In genomic region chr3:138383715-138384114, GRCh38 we compare ENCODE assay signal across 29 cellular contexts. TPM values are rescaled to one million over a fixed set of nuclear protein-coding genes. Genes with fewer than 3 reads are reported as not detected.
DNase-seq lines count a peak whose midpoint lies in the region; ATAC-seq, FAIRE-seq and TF ChIP-seq lines count a peak whose summit lies in the region.
"Had no signal": no experiment of that assay in that cellular context is flagged by ENCODE, and none has a peak within 500 bp of the region (broad histone marks: within the 10 kb centered on the region; RNA-seq: fewer than 3 reads in every experiment).

No MANE protein-coding gene starts in this region.

- no peak overlapping the region for H3K4me3 Mint-ChIP-seq in nephron progenitor cell
- H3K4me3 Mint-ChIP-seq: activated B cell treated with CpG ODN at 0.5 μM for 24 hours; activated CD4-positive, alpha-beta T cell treated with anti-CD3 and anti-CD28 coated beads, Interleukin-2, amount 10 ng/mL, durations not matched to agents 7 days and 5 days; CD4-positive, alpha-beta T cell; mesothelial cell of epicardium; naive B cell had no signal

- no peak overlapping the region for H3K4me3 ChIP-seq in left ventricle myocardium inferior
- no peak overlapping the region for H3K4me3 ChIP-seq in bronchial epithelial cell (ENCODE audit: low read depth, low read length)
- H3K4me3 ChIP-seq: body of pancreas had no signal

- DNase-seq in left ventricle myocardium inferior (no peak), Right ventricle myocardium inferior (ENCODE audit: missing footprints) (no peak), bronchial epithelial cell (ENCODE audit: low read depth) (no peak), nephron progenitor cell (no peak), NCI-H2107 treated with DMSO at 0.1 percent for 48 hours (lab: John Stamatoyannopoulos, UW; ENCODE audit: unreplicated experiment) (no peak)
- DNase-seq: activated B cell treated with CpG ODN at 0.5 μM for 24 hours; activated CD4-positive, alpha-beta T cell treated with anti-CD3 and anti-CD28 coated beads, Interleukin-2, amount 10 ng/mL, durations not matched to agents 7 days and 5 days; activated effector memory CD4-positive, alpha-beta T cell treated with anti-CD3 and anti-CD28 coated beads, Interleukin-2, amount 50 U/mL, for 16 hours; activated T-cell treated with anti-CD3 and anti-CD28 coated beads, Interleukin-2, amount 50 U/mL, for 1 hour; body of pancreas; CD4-positive, alpha-beta T cell; DND-41; effector CD4-positive, alpha-beta T cell; naive B cell; NCI-H1048; NCI-H1694; NCI-H446 treated with DMSO at 0.1 percent for 48 hours; RPMI8226; stimulated activated CD4-positive, alpha-beta T cell treated with anti-CD3 and anti-CD28 coated beads, Interleukin-4, amount 100 ng/mL, for 24 hours had no signal

- ATAC-seq in Right ventricle myocardium inferior: no peak
- no peak for ATAC-seq in GM19324 (IDR thresholded peaks at IDR 0.05; ENCODE audit: low FRiP score, unreplicated experiment)
- no peak for ATAC-seq in SK-N-SH treated with all-trans-retinoic acid at 6 μM for 48 hours
- ATAC-seq: body of pancreas, sciatic nerve had no signal

- peaks cover 5% of the 10 kb centered on the region for H3K27me3 Mint-ChIP-seq in nephron progenitor cell (ENCODE audit: low read depth, poor library complexity)
- H3K27me3 Mint-ChIP-seq: progenitor cell of endocrine pancreas had no signal

- H3K36me3 Mint-ChIP-seq in nephron progenitor cell (ENCODE audit: low read depth): peaks cover 59% of the 10 kb centered on the region
- H3K36me3 Mint-ChIP-seq: IgD-negative memory B cell had no signal

- H3K4me1 ChIP-seq in left ventricle myocardium inferior: peaks cover 97% of the 10 kb centered on the region

- no peaks in the 10 kb centered on the region for H3K9me3 ChIP-seq in left ventricle myocardium inferior (replicated peaks)
- H3K9me3 ChIP-seq: body of pancreas had no signal

- H3K4me1 Mint-ChIP-seq in nephron progenitor cell: peaks cover 18% of the 10 kb centered on the region
- H3K4me1 Mint-ChIP-seq: activated B cell treated with CpG ODN at 0.5 μM for 24 hours; activated CD4-positive, alpha-beta T cell treated with anti-CD3 and anti-CD28 coated beads, Interleukin-2, amount 10 ng/mL, durations not matched to agents 7 days and 5 days; naive B cell had no signal

- H3K9me3 Mint-ChIP-seq in nephron progenitor cell: peaks cover 21% of the 10 kb centered on the region
- H3K9me3 Mint-ChIP-seq: activated B cell treated with CpG ODN at 0.5 μM for 24 hours; activated CD4-positive, alpha-beta T cell treated with anti-CD3 and anti-CD28 coated beads, Interleukin-2, amount 10 ng/mL, durations not matched to agents 7 days and 5 days; CD4-positive, alpha-beta T cell had no signal

- peak overlapping the region; percentile 20 for H3K27ac Mint-ChIP-seq in nephron progenitor cell
- H3K27ac Mint-ChIP-seq: activated B cell treated with CpG ODN at 0.5 μM for 24 hours; activated CD4-positive, alpha-beta T cell treated with anti-CD3 and anti-CD28 coated beads, Interleukin-2, amount 10 ng/mL, durations not matched to agents 7 days and 5 days; CD4-positive, alpha-beta T cell; IgD-negative memory B cell; mesothelial cell of epicardium; progenitor cell of endocrine pancreas had no signal

- peak; percentile 77 for FAIRE-seq in bronchial epithelial cell (lab: Jason Lieb, UNC)
- FAIRE-seq: D721Med, islet of Langerhans had no signal

- no peaks in the 10 kb centered on the region for H3K27me3 ChIP-seq in left ventricle myocardium inferior (ENCODE audit: low read depth)
- H3K27me3 ChIP-seq in bronchial epithelial cell (ENCODE audit: control insufficient read depth, insufficient read depth, low read length): no peaks in the 10 kb centered on the region
- H3K27me3 ChIP-seq: body of pancreas had no signal

- H3K27ac ChIP-seq in left ventricle myocardium inferior (replicated peaks): peak overlapping the region; percentile 92
- H3K27ac ChIP-seq: body of pancreas had no signal

- no peak for TF ChIP-seq CTCF in left ventricle myocardium inferior (IDR thresholded peaks at IDR 0.05; ENCODE audit: borderline replicate concordance)
- no peak for TF ChIP-seq CTCF in bronchial epithelial cell (IDR thresholded peaks at IDR 0.05; ENCODE audit: insufficient read depth, low read length, severe bottlenecking)
- TF ChIP-seq CTCF in nephron progenitor cell (IDR thresholded peaks at IDR 0.05): no peak

- intact Hi-C loops in left ventricle myocardium inferior (cut with micrococcal nuclease) (no loop called here), Right ventricle myocardium inferior (cut with DNase I) (loop anchor here (5.0 kb wide), 1 partner anchor 36 kb away; the partner anchor contains the start of gene MRAS)

- H3K36me3 ChIP-seq in left ventricle myocardium inferior (peaks cover 19% of the 10 kb centered on the region), bronchial epithelial cell (ENCODE audit: control insufficient read depth, insufficient read depth, low read length) (no peaks in the 10 kb centered on the region)

TF ChIP-seq in SK-N-SH treated with all-trans-retinoic acid at 6 μM for 48 hours, 23 proteins besides CTCF, POLR2A, EP300 and RAD21:
- TF ChIP-seq ISL1 (CRISPR knock-in tag; IDR thresholded peaks at IDR 0.05): no peak
- TF ChIP-seq TOX (CRISPR knock-in tag; IDR thresholded peaks at IDR 0.05; ENCODE audit: borderline replicate concordance): no peak
- TF ChIP-seq OSR1 (CRISPR knock-in tag; IDR thresholded peaks at IDR 0.05): no peak
- no peak for TF ChIP-seq GLIS3 (CRISPR knock-in tag; IDR thresholded peaks at IDR 0.05)
- no peak for TF ChIP-seq ZNF70 (CRISPR knock-in tag; IDR thresholded peaks at IDR 0.05)

RNA-seq across cellular contexts. Expression of gene MRAS, which starts 35.3 kb away (rescaled TPM):
- total RNA-seq in left ventricle myocardium inferior (349 TPM), Right ventricle myocardium inferior (396 TPM), bronchial epithelial cell (2.9 and 3.2 TPM in 2 replicates)
- total RNA-seq: activated CD4-positive, alpha-beta T cell treated with anti-CD3 and anti-CD28 coated beads, Interleukin-2, amount 10 ng/mL, durations not matched to agents 7 days and 5 days; T-helper 1 cell treated with Interleukin-12 subunit alpha and Interleukin-12 subunit beta and Interleukin-4 antibody, amounts not matched to agents 30 ng/mL and 1 ng/mL, for 36 hours had no signal

RNA-seq across cellular contexts. Expression of gene ESYT3, which starts 50.7 kb away (rescaled TPM):
- total RNA-seq in left ventricle myocardium inferior (1.0 TPM), Right ventricle myocardium inferior (1.4 TPM), bronchial epithelial cell (1.1 and 2.9 TPM in 2 replicates)
- total RNA-seq: activated B cell treated with CpG ODN at 0.5 μM for 24 hours had no signal

RNA-seq across cellular contexts. Expression of gene NME9, which starts 54.1 kb away (rescaled TPM):
- total RNA-seq in left ventricle myocardium inferior (not detected), Right ventricle myocardium inferior (not detected), bronchial epithelial cell (under 0.01 TPM in 1 of 2 replicates, not detected in the other)
- total RNA-seq: A673; activated B cell treated with CpG ODN at 0.5 μM for 24 hours; activated CD4-positive, alpha-beta T cell treated with anti-CD3 and anti-CD28 coated beads, Interleukin-2, amount 10 ng/mL, durations not matched to agents 7 days and 5 days; T-helper 1 cell treated with Interleukin-12 subunit alpha and Interleukin-12 subunit beta and Interleukin-4 antibody, amounts not matched to agents 30 ng/mL and 1 ng/mL, for 36 hours had no signal

Comparison
In these comparisons a context has a peak if more than half of its experiments do, and no peak if none do; other contexts are left out.
1. RNA of gene MRAS, which starts 35.3 kb away (total RNA-seq): 396 TPM in Right ventricle myocardium inferior (single experiment) and 349 TPM in left ventricle myocardium inferior (single experiment); 2.9 to 3.2 TPM in bronchial epithelial cell; every median in the first group is over 10 times any median in the second.